ENCODE assay signal across 27 cellular contexts in genomic region chr10:37747081-37747480, GRCh38.
"Had no signal": no experiment of that assay in that cellular context is flagged by ENCODE, and none has a peak within 500 bp of the region (broad histone marks: within the 10 kb centered on the region; RNA-seq: fewer than 3 reads in every experiment).

No MANE protein-coding gene starts in this region.

- H3K36me3 Mint-ChIP-seq: activated naive CD8-positive, alpha-beta T cell had no signal

- ATAC-seq: activated CD8-positive, alpha-beta T cell treated with anti-CD3 and anti-CD28 coated beads for 36 hours; activated T-cell treated with anti-CD3 and anti-CD28 coated beads, Interleukin-2, amount 50 U/mL, for 4 hours; activated T-helper 17 cell treated with anti-CD3 and anti-CD28 coated beads, Interleukin-2, amount 50 U/mL, for 72 hours; effector memory CD8-positive, alpha-beta T cell; gastroesophageal sphincter; heart right ventricle; WTC11 had no signal

- H3K4me3 Mint-ChIP-seq: activated CD4-positive, alpha-beta T cell treated with anti-CD3 and anti-CD28 coated beads, Interleukin-2, amount 10 ng/mL, durations not matched to agents 7 days and 5 days; activated CD8-positive, alpha-beta T cell treated with anti-CD3 and anti-CD28 coated beads for 36 hours; activated naive CD8-positive, alpha-beta T cell; activated T-cell treated with anti-CD3 and anti-CD28 coated beads, Interleukin-2, amount 50 U/mL, for 4 hours; activated T-helper 17 cell treated with anti-CD3 and anti-CD28 coated beads, Interleukin-2, amount 50 U/mL, for 72 hours; effector memory CD8-positive, alpha-beta T cell; WTC11 had no signal

- H3K27ac Mint-ChIP-seq: activated CD4-positive, alpha-beta T cell treated with anti-CD3 and anti-CD28 coated beads, Interleukin-2, amount 10 ng/mL, durations not matched to agents 7 days and 5 days; activated CD8-positive, alpha-beta T cell treated with anti-CD3 and anti-CD28 coated beads for 36 hours; activated naive CD8-positive, alpha-beta T cell; activated T-helper 17 cell treated with anti-CD3 and anti-CD28 coated beads, Interleukin-2, amount 50 U/mL, for 72 hours; effector memory CD8-positive, alpha-beta T cell; WTC11 had no signal

- H3K4me1 Mint-ChIP-seq: activated CD4-positive, alpha-beta T cell treated with anti-CD3 and anti-CD28 coated beads, Interleukin-2, amount 10 ng/mL, durations not matched to agents 7 days and 5 days; activated T-helper 17 cell treated with anti-CD3 and anti-CD28 coated beads, Interleukin-2, amount 50 U/mL, for 72 hours; WTC11 had no signal

- DNase-seq: activated CD4-positive, alpha-beta T cell treated with anti-CD3 and anti-CD28 coated beads for 1 hour; activated CD4-positive, alpha-beta T cell treated with anti-CD3 and anti-CD28 coated beads for 4 hours; activated CD4-positive, alpha-beta T cell treated with anti-CD3 and anti-CD28 coated beads, Interleukin-2, amount 10 ng/mL, durations not matched to agents 7 days and 5 days; activated CD4-positive, alpha-beta T cell treated with anti-CD3 and anti-CD28 coated beads, Interleukin-2, amount 50 U/mL, for 4 hours; activated CD8-positive, alpha-beta memory T cell treated with anti-CD3 and anti-CD28 coated beads for 24 hours; activated CD8-positive, alpha-beta T cell treated with anti-CD3 and anti-CD28 coated beads for 36 hours; activated effector memory CD4-positive, alpha-beta T cell treated with Interleukin-2 at 50 U/mL for 16 hours; activated gamma-delta T cell treated with Interleukin-2 at 50 U/mL for 16 hours; activated naive CD4-positive, alpha-beta T cell treated with anti-CD3 and anti-CD28 coated beads, Interleukin-2, amount 50 U/mL, for 16 hours; activated naive CD4-positive, alpha-beta T cell treated with Interleukin-2 at 50 U/mL for 16 hours; activated T-cell treated with anti-CD3 and anti-CD28 coated beads, Interleukin-2, amount 50 U/mL, for 4 hours; amniotic stem cell; anterior cingulate cortex; brain microvascular endothelial cell; caudate nucleus; cortex of kidney; dermis blood vessel endothelial cell; effector CD4-positive, alpha-beta T cell; effector memory CD8-positive, alpha-beta T cell; esophagus squamous epithelium; foreskin melanocyte; heart right ventricle; T-helper 2 cell had no signal
